ENCODE assay signal across 24 cellular contexts in the genomic region with DNA sequence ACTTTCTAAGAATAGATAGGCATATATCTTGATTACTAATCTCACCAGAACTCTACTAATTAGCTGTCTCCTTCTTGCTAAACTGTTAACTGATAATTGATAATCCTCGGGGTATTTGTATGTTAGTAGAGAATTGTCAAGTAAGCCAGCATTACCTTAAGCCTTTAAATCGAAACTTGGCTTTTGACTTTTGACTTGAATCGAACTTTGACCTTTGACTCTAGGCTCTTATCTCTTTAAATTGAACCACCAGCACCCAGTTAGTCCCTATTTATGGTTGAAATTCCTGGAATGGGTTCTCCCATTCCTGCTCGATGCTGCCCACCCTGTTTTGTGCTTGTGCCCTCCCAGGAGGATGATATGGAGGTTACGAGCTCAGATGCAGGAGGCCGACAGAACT.
"Had no signal": no experiment of that assay in that cellular context is flagged by ENCODE, and none has a peak within 500 bp of the region (broad histone marks: within the 10 kb centered on the region; RNA-seq: fewer than 3 reads in every experiment).

No MANE protein-coding gene starts in this region.

- ATAC-seq: natural killer cell; psoas muscle; right cardiac atrium; stimulated activated effector memory CD8-positive, alpha-beta T cell treated with anti-CD3 and anti-CD28 coated beads, Interleukin-12 subunit alpha, Interleukin-12 subunit beta, amount 100 ng/mL, for 72 hours; stimulated activated naive B cell treated with anti-CD40 and anti-IgM and Interleukin-4, amounts not matched to agents 10 μg/mL and 1 μg/mL and 100 μg/mL, for 72 hours; upper lobe of right lung had no signal

- H3K9ac ChIP-seq: neural progenitor cell, parathyroid adenoma had no signal

- H3K27me3 ChIP-seq: neural progenitor cell, ovary, right lobe of liver, sigmoid colon, stomach, thyroid gland, tibial nerve, upper lobe of right lung, uterus had no signal

- H3K79me2 ChIP-seq: parathyroid adenoma had no signal

- H3K4me3 ChIP-seq: neural progenitor cell, ovary, psoas muscle, right lobe of liver, sigmoid colon, stomach, thoracic aorta, thyroid gland, tibial nerve, upper lobe of right lung, uterus had no signal

- H3K4me1 ChIP-seq: parathyroid adenoma, right lobe of liver, upper lobe of right lung, uterus had no signal

- H3K36me3 ChIP-seq: neural progenitor cell, ovary, right lobe of liver, sigmoid colon, stomach, thoracic aorta, thyroid gland, tibial nerve, upper lobe of right lung, uterus had no signal

- DNase-seq: natural killer cell; occipital lobe; ovary; posterior cingulate gyrus; psoas muscle; right cardiac atrium; right lobe of liver; sigmoid colon; small intestine; stimulated activated CD4-positive, alpha-beta T cell treated with anti-CD3 and anti-CD28 coated beads, Interleukin-15, amount 100 ng/mL, for 24 hours; stimulated activated CD4-positive, alpha-beta T cell treated with anti-CD3 and anti-CD28 coated beads, Interleukin-2, amount 100 ng/mL, for 24 hours; stimulated activated CD4-positive, alpha-beta T cell treated with anti-CD3 and anti-CD28 coated beads, Interleukin-2, amount 100 ng/mL, for 48 hours; stimulated activated CD4-positive, alpha-beta T cell treated with anti-CD3 and anti-CD28 coated beads, Interleukin-4, amount 100 ng/mL, for 24 hours; stimulated activated naive B cell treated with anti-CD40 and anti-IgM and Interleukin-4, amounts not matched to agents 10 μg/mL and 1 μg/mL and 100 μg/mL, for 72 hours; stimulated activated naive CD4-positive, alpha-beta T cell treated with Interleukin-2 at 50 U/mL for 16 hours; stomach; thyroid gland; upper lobe of right lung; uterus had no signal

- H3K4me2 ChIP-seq: neural progenitor cell had no signal

- H2AFZ ChIP-seq: neural progenitor cell, parathyroid adenoma had no signal

- FAIRE-seq: small intestine had no signal

- H3K27ac ChIP-seq: neural progenitor cell, ovary, parathyroid adenoma, psoas muscle, right lobe of liver, sigmoid colon, stomach, thoracic aorta, thyroid gland, tibial nerve, upper lobe of right lung, uterus had no signal

- H3K9me3 ChIP-seq: ovary, psoas muscle, right lobe of liver, sigmoid colon, stomach, thoracic aorta, thyroid gland, tibial nerve, upper lobe of right lung, uterus had no signal
